Comparison of ENCODE assay signal across 14 cellular contexts in genomic region chr4:119040261-119040660, GRCh38.
DNase-seq lines count a peak whose midpoint lies in the region; ATAC-seq and TF ChIP-seq lines count a peak whose summit lies in the region.
"Had no signal": no experiment of that assay in that cellular context is flagged by ENCODE, and none has a peak within 500 bp of the region (broad histone marks: within the 10 kb centered on the region; RNA-seq: fewer than 3 reads in every experiment).

No MANE protein-coding gene starts in this region.

- H3K4me1 Mint-ChIP-seq in dendritic cell treated with granulocyte-macrophage colony-stimulating factor and Interleukin-4, amounts not matched to agents 40 ng/mL and 50 ng/mL, for 4 days (ENCODE audit: low read depth): peaks cover 21% of the 10 kb centered on the region
- H3K4me1 Mint-ChIP-seq in nephron: peaks cover 55% of the 10 kb centered on the region

- H4K20me1 ChIP-seq in OCI-LY3 (ENCODE audit: insufficient read depth, low read length): no peaks in the 10 kb centered on the region

- peak overlapping the region; percentile 40; the same call in 1 of the 2 replicates for H3K9ac ChIP-seq in OCI-LY3 (ENCODE audit: low read length)

- no peaks in the 10 kb centered on the region for H3K27me3 ChIP-seq in OCI-LY3 (ENCODE audit: low read depth, low read length)
- H3K27me3 ChIP-seq in tibial nerve: no peaks in the 10 kb centered on the region

- TF ChIP-seq POLR2A in tibial nerve (IDR thresholded peaks at IDR 0.05): no peak

- DNase-seq in tibial nerve (ENCODE audit: low spot score in 2 of 2) (no peak), NCI-H2029 (lab: John Stamatoyannopoulos, UW) (no peak), DMS153 (lab: John Stamatoyannopoulos, UW) (no peak)
- DNase-seq: activated CD4-positive, alpha-beta memory T cell treated with anti-CD3 and anti-CD28 coated beads for 36 hours; activated effector memory CD4-positive, alpha-beta T cell treated with anti-CD3 and anti-CD28 coated beads, Interleukin-2, amount 50 U/mL, for 16 hours; CD8-positive, alpha-beta memory T cell; NCI-H1105; NCI-H345; stimulated activated CD4-positive, alpha-beta T cell treated with anti-CD3 and anti-CD28 coated beads, Interleukin-1b, Interleukin-23, amount 100 ng/mL, for 48 hours had no signal

- H2AFZ ChIP-seq in OCI-LY3 (ENCODE audit: low read depth, low read length): 0 out of 2 replicates have a peak overlapping the region, but pooled peaks have one; percentile 28

- H3K4me3 ChIP-seq in OCI-LY3 (ENCODE audit: low read length) (0 out of 2 replicates have a peak overlapping the region, but pooled peaks have one; percentile 48), tibial nerve (peak overlapping the region in 1 of 4 donors; percentile 3)

- H3K4me3 Mint-ChIP-seq in dendritic cell treated with granulocyte-macrophage colony-stimulating factor and Interleukin-4, amounts not matched to agents 40 ng/mL and 50 ng/mL, for 4 days: no peak overlapping the region
- H3K4me3 Mint-ChIP-seq in nephron: no peak overlapping the region
- H3K4me3 Mint-ChIP-seq: activated CD4-positive, alpha-beta memory T cell treated with anti-CD3 and anti-CD28 coated beads for 36 hours; CD8-positive, alpha-beta memory T cell; neural crest cell had no signal

- no peak for TF ChIP-seq CTCF in OCI-LY3 (IDR thresholded peaks at IDR 0.05; ENCODE audit: low read depth, low read length)
- TF ChIP-seq CTCF in nephron (IDR thresholded peaks at IDR 0.05; ENCODE audit: unreplicated experiment in 3 of 3): no peak
- TF ChIP-seq CTCF in tibial nerve (IDR thresholded peaks at IDR 0.05): no peak

- WGBS in tibial nerve, 2 donors: 25 to 43% methylated on average over 3 of the region's 3 CpGs

- no peak for TF ChIP-seq EP300 in tibial nerve (IDR thresholded peaks at IDR 0.05)

- no peaks in the 10 kb centered on the region for H3K9me3 Mint-ChIP-seq in dendritic cell treated with granulocyte-macrophage colony-stimulating factor and Interleukin-4, amounts not matched to agents 40 ng/mL and 50 ng/mL, for 4 days
- no peaks in the 10 kb centered on the region for H3K9me3 Mint-ChIP-seq in nephron
- H3K9me3 Mint-ChIP-seq: activated CD4-positive, alpha-beta memory T cell treated with anti-CD3 and anti-CD28 coated beads for 36 hours; CD8-positive, alpha-beta memory T cell; neural crest cell had no signal

- ATAC-seq in GM21381 (IDR thresholded peaks at IDR 0.05; ENCODE audit: unreplicated experiment): no peak

- H3K27me3 Mint-ChIP-seq in dendritic cell treated with granulocyte-macrophage colony-stimulating factor and Interleukin-4, amounts not matched to agents 40 ng/mL and 50 ng/mL, for 4 days: no peaks in the 10 kb centered on the region
- no peaks in the 10 kb centered on the region for H3K27me3 Mint-ChIP-seq in nephron (ENCODE audit: low read depth)

- H3K4me1 ChIP-seq in OCI-LY3 (ENCODE audit: low read length) (peaks cover 60% of the 10 kb centered on the region), tibial nerve (peaks cover 0 to 90% (median 37%) of the 10 kb centered on the region in 4 donors)

- intact Hi-C loops in dendritic cell treated with granulocyte-macrophage colony-stimulating factor and Interleukin-4, amounts not matched to agents 40 ng/mL and 50 ng/mL, for 4 days (cut with micrococcal nuclease): loop anchor here (2.0 kb wide), 2 partner anchors 59 to 173 kb away; partner anchors contain the start of gene USP53

- H3K36me3 ChIP-seq in OCI-LY3 (replicated peaks; ENCODE audit: low read depth, low read length) (no peaks in the 10 kb centered on the region), tibial nerve (no peaks in the 10 kb centered on the region)

- peak overlapping the region; percentile 74 for H3K4me2 ChIP-seq in OCI-LY3 (ENCODE audit: low read length)

- H3K36me3 Mint-ChIP-seq in dendritic cell treated with granulocyte-macrophage colony-stimulating factor and Interleukin-4, amounts not matched to agents 40 ng/mL and 50 ng/mL, for 4 days (ENCODE audit: low read depth): no peaks in the 10 kb centered on the region
- H3K36me3 Mint-ChIP-seq in nephron (ENCODE audit: low read depth): no peaks in the 10 kb centered on the region
- H3K36me3 Mint-ChIP-seq: activated CD4-positive, alpha-beta memory T cell treated with anti-CD3 and anti-CD28 coated beads for 36 hours; CD8-positive, alpha-beta memory T cell had no signal

- peak overlapping the region; percentile 80 for H3K27ac ChIP-seq in OCI-LY3 (ENCODE audit: low read length)
- peak overlapping the region; percentile 70 to 89 (median 78) for H3K27ac ChIP-seq in tibial nerve

- H3K9me3 ChIP-seq in OCI-LY3 (ENCODE audit: insufficient read depth, low read length): no peaks in the 10 kb centered on the region
- no peaks in the 10 kb centered on the region for H3K9me3 ChIP-seq in tibial nerve

- H3K79me2 ChIP-seq in OCI-LY3 (ENCODE audit: low read length): no peaks in the 10 kb centered on the region

- H3K27ac Mint-ChIP-seq in dendritic cell treated with granulocyte-macrophage colony-stimulating factor and Interleukin-4, amounts not matched to agents 40 ng/mL and 50 ng/mL, for 4 days: peak overlapping the region; percentile 82
- peak overlapping the region; percentile 7 to 38 (median 8) for H3K27ac Mint-ChIP-seq in nephron
- H3K27ac Mint-ChIP-seq: activated CD4-positive, alpha-beta memory T cell treated with anti-CD3 and anti-CD28 coated beads for 36 hours; CD8-positive, alpha-beta memory T cell had no signal
